In genomic region chr9:129258823-129259301, GRCh38 we compare ENCODE assay signal across 8 cellular contexts.
A peak's percentile ranks its signal among the peaks of the same experiment; 100 is the strongest.
DNase-seq lines count a peak whose midpoint lies in the region; ATAC-seq, FAIRE-seq and TF ChIP-seq lines count a peak whose summit lies in the region.

No MANE protein-coding gene starts in this region.

- H3K4me3 ChIP-seq in GM12878 = 0 out of 2 replicates have a peak overlapping the region, but pooled peaks have one; percentile 22
- no peak overlapping the region for H3K4me3 ChIP-seq in thyroid gland (replicated peaks in 1 of 3)

- TF ChIP-seq POLR2A in GM12878 (IDR thresholded peaks at IDR 0.05; ENCODE audit: low read depth, low read length) (no peak), thyroid gland (IDR thresholded peaks at IDR 0.05) (no peak)

- no peak overlapping the region for H3K9ac ChIP-seq in GM12878 (ENCODE audit: control insufficient read depth, insufficient read depth, low read length)

- POLR2A ChIA-PET in GM12878 (lab: Charles Lee) = no interaction called here

- TF ChIP-seq CTCF in GM12878 (IDR thresholded peaks at IDR 0.05 in 2 of 3, conservative IDR thresholded peaks at IDR 0.05 in 1 of 3; ENCODE audit: control insufficient read depth in 2 of 3, extremely low read depth in 1 of 3, insufficient read depth in 1 of 3, low read depth in 3 of 3, low read length in 3 of 3) (no peak), thyroid gland (IDR thresholded peaks at IDR 0.05) (no peak)

- H3K27ac ChIP-seq in GM12878 (ENCODE audit: control insufficient read depth, insufficient read depth) (no peak overlapping the region), thyroid gland (no peak overlapping the region)

- H3K4me1 ChIP-seq in GM12878 (ENCODE audit: control insufficient read depth, insufficient read depth, low read length) = peaks cover 7% of the 10 kb centered on the region
- peaks cover 5 to 11% of the 10 kb centered on the region in 2 donors for H3K4me1 ChIP-seq in thyroid gland

- no peaks in the 10 kb centered on the region for H3K79me2 ChIP-seq in GM12878 (ENCODE audit: control insufficient read depth, insufficient read depth, low read length)

- H3K4me2 ChIP-seq in GM12878 (ENCODE audit: control insufficient read depth, insufficient read depth) = peak overlapping the region; percentile 41; the same call in 1 of the 2 replicates

- WGBS in GM12878 (ENCODE audit: insufficient coverage, insufficient replicate concordance, low lambda C conversion rate, missing lambda C conversion rate) = 20% methylated on average over 18 of the region's 18 CpGs
- WGBS in thyroid gland, 2 donors = 21 to 22% methylated on average over 17 to 18 of the region's 18 CpGs

- SMC1A ChIA-PET in GM12878 (lab: Charles Lee; ENCODE audit: uncharacterized antibody, unreplicated experiment) = no interaction called here

- FAIRE-seq in GM12878 (lab: Jason Lieb, UNC) = no peak

- DNase-seq in activated CD8-positive, alpha-beta memory T cell treated with anti-CD3 and anti-CD28 coated beads for 24 hours = peak; percentile 66
- no peak for DNase-seq in activated CD8-positive, alpha-beta memory T cell treated with anti-CD3 and anti-CD28 coated beads, Interleukin-2, amount 50 U/mL, for 48 hours
- DNase-seq in GM12878 (ENCODE audit: low read depth, low spot score) (no peak), left lobe of liver (ENCODE audit: low spot score) (no peak), thyroid gland (peak; percentile 53 to 60), NCI-H1048 (lab: John Stamatoyannopoulos, UW) (no peak)
- DNase-seq in effector CD4-positive, alpha-beta T cell = no peak

- RAD21 ChIA-PET in GM12878 (lab: Charles Lee; ENCODE audit: unreplicated experiment) = no interaction called here

- BruUV-seq in GM12878 (replicated peaks; lab: Mats Ljungman, UMichigan) = no TSS peak

- H3K9me3 ChIP-seq in GM12878 (replicated peaks; ENCODE audit: control insufficient read depth, insufficient read depth, low read length) = no peaks in the 10 kb centered on the region
- no peaks in the 10 kb centered on the region for H3K9me3 ChIP-seq in thyroid gland

- ATAC-seq in GM12878 (peak; percentile 30), left lobe of liver (peak; percentile 15), GM18907 (IDR thresholded peaks at IDR 0.05; ENCODE audit: unreplicated experiment) (no peak)

- in situ Hi-C loops in GM12878 (cut with MboI) = no loop called here

- H3K27me3 ChIP-seq in GM12878 (replicated peaks in 1 of 2; ENCODE audit: control insufficient read depth in 2 of 2, insufficient read depth in 2 of 2, low read length in 1 of 2) (peaks cover 2 to 4% of the 10 kb centered on the region in 2 experiments; a peak in 3 of 4 replicates), thyroid gland (no peaks in the 10 kb centered on the region)

- no peak for TF ChIP-seq RAD21 in GM12878 (IDR thresholded peaks at IDR 0.05; ENCODE audit: insufficient read depth, low read depth, low read length)

- no peak overlapping the region for H2AFZ ChIP-seq in GM12878 (ENCODE audit: control insufficient read depth, low read depth, low read length)

- no peak for TF ChIP-seq EP300 in GM12878 (IDR thresholded peaks at IDR 0.05; ENCODE audit: borderline replicate concordance in 1 of 2, control insufficient read depth in 1 of 2, low read depth in 2 of 2, low read length in 2 of 2)

- no peaks in the 10 kb centered on the region for H4K20me1 ChIP-seq in GM12878 (ENCODE audit: control insufficient read depth, insufficient read depth)

- H3K36me3 ChIP-seq in GM12878 (ENCODE audit: control insufficient read depth in 2 of 2, insufficient read depth in 2 of 2, low read length in 1 of 2) (no peaks in the 10 kb centered on the region), thyroid gland (no peaks in the 10 kb centered on the region)

- intact Hi-C loops in GM12878 (cut with micrococcal nuclease; ENCODE audit: unreplicated experiment) (no loop called here), thyroid gland (cut with DNase I) (no loop called here)

- CTCF ChIA-PET in GM12878 (lab: Yijun Ruan, JAX) = no interaction called here

TF ChIP-seq in GM12878, 131 proteins besides CTCF, POLR2A, EP300 and RAD21:
- TF ChIP-seq SPI1 (IDR thresholded peaks at IDR 0.05; ENCODE audit: borderline replicate concordance, insufficient read depth, low read depth, low read length) (no peak), CEBPZ (IDR thresholded peaks at IDR 0.05; ENCODE audit: low read depth, low read length) (no peak), RUNX3 (IDR thresholded peaks at IDR 0.05; ENCODE audit: low read length) (0 out of 2 replicates have a peak, but pooled peaks have one; percentile 33)

Comparison
In these comparisons a context has a peak if more than half of its experiments do, and no peak if none do; other contexts are left out.
1. DNase-seq: peak in activated CD8-positive, alpha-beta memory T cell treated with anti-CD3 and anti-CD28 coated beads for 24 hours (single experiment) and thyroid gland (2 of 2); none in activated CD8-positive, alpha-beta memory T cell treated with anti-CD3 and anti-CD28 coated beads, Interleukin-2, amount 50 U/mL, for 48 hours (single experiment), GM12878 (single experiment), left lobe of liver (single experiment), effector CD4-positive, alpha-beta T cell (single experiment) and NCI-H1048 (single experiment).